Comparison of ENCODE assay signal across 11 cellular contexts in the genomic region with DNA sequence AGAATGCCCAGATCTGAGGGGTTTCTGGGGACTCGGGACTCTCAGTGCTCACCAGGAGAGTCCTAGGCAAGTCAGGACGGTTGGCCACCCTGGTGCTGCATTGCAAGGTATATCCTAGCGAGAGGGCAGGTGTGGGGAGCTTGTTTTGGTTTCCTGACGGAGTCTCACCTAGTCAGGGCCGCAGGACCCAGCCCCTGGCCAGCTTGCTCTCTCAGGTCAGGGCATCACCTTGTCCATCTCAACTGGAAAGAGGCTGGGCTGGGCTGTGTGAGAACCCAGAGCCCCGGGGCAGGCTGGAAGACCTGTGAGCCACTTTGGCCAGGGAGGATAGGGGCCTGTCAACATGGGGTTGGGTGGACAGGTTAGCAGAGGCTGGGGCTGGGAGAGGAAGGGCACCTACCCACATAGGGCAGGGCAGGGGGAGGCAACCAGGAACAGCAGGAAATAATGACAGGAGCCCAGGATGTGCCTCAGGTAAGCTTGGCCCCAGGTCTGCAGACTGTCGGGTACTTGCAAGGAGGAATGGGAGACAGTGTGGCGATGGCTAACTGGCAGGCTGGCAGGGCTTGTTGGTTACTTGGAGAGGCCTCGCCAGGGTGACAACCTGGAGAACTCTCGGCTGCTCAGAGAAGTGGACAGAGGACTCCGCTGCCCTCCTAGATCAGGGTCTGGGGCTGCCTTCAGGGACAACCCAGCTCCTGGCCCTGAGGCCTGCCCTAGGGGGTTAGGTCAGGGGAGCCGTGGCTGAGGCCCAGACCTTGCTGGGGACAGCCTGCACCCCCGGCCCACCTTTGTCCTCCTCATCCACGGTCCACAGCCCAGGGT. TPM values are rescaled to one million over a fixed set of nuclear protein-coding genes. Genes with fewer than 3 reads are reported as not detected.
A peak's percentile ranks its signal among the peaks of the same experiment; 100 is the strongest.
DNase-seq lines count a peak whose midpoint lies in the region; ATAC-seq, FAIRE-seq and TF ChIP-seq lines count a peak whose summit lies in the region.
"Had no signal": no experiment of that assay in that cellular context is flagged by ENCODE, and none has a peak within 500 bp of the region (broad histone marks: within the 10 kb centered on the region; RNA-seq: fewer than 3 reads in every experiment).

No MANE protein-coding gene starts in this region.

- H3K9me3 ChIP-seq in PC-9 (ENCODE audit: insufficient read depth, low read depth) (no peaks in the 10 kb centered on the region), endothelial cell of umbilical vein (replicated peaks; ENCODE audit: control insufficient read depth, insufficient read depth, low read length) (no peaks in the 10 kb centered on the region), smooth muscle cell (replicated peaks; ENCODE audit: low read depth) (no peaks in the 10 kb centered on the region)

- no peak for ATAC-seq in activated CD4-positive, alpha-beta T cell treated with anti-CD3 and anti-CD28 coated beads for 36 hours

- H4K20me1 ChIP-seq in PC-9 (ENCODE audit: insufficient read depth): no peaks in the 10 kb centered on the region
- no peaks in the 10 kb centered on the region for H4K20me1 ChIP-seq in endothelial cell of umbilical vein (replicated peaks; ENCODE audit: control insufficient read depth, extremely low read depth, insufficient read depth, low read length)
- no peaks in the 10 kb centered on the region for H4K20me1 ChIP-seq in smooth muscle cell (ENCODE audit: low read depth)

- no peak for TF ChIP-seq CTCF in PC-9 (conservative IDR thresholded peaks at IDR 0.05)
- no peak for TF ChIP-seq CTCF in endothelial cell of umbilical vein (IDR thresholded peaks at IDR 0.05; ENCODE audit: extremely low read depth in 1 of 2, insufficient read depth in 1 of 2, low read depth in 1 of 2, low read length in 2 of 2)
- TF ChIP-seq CTCF in smooth muscle cell (IDR thresholded peaks at IDR 0.05; ENCODE audit: borderline replicate concordance, insufficient read depth, poor library complexity, severe bottlenecking): no peak

- H3K27ac ChIP-seq in PC-9 (peak overlapping the region; percentile 99), endothelial cell of umbilical vein (ENCODE audit: insufficient read depth, low read depth, low read length) (peak overlapping the region; percentile 100), smooth muscle cell (ENCODE audit: low read depth) (peak overlapping the region; percentile 96)

- H3K36me3 Mint-ChIP-seq in activated CD4-positive, alpha-beta T cell treated with anti-CD3 and anti-CD28 coated beads for 36 hours (ENCODE audit: low read depth): peaks cover 24% of the 10 kb centered on the region

- H3K4me1 ChIP-seq in PC-9 (replicated peaks; ENCODE audit: insufficient read depth) (peaks cover 85% of the 10 kb centered on the region), endothelial cell of umbilical vein (ENCODE audit: control insufficient read depth, extremely low read depth, insufficient read depth, low read length) (peaks cover 60% of the 10 kb centered on the region), smooth muscle cell (ENCODE audit: low read depth) (peaks cover 26% of the 10 kb centered on the region)

- H3K9ac ChIP-seq in endothelial cell of umbilical vein (replicated peaks; ENCODE audit: extremely low read depth, insufficient read depth, low read length) (no peak overlapping the region), smooth muscle cell (ENCODE audit: low read depth) (peak overlapping the region; percentile 78)

- H3K4me1 Mint-ChIP-seq in activated CD4-positive, alpha-beta T cell treated with anti-CD3 and anti-CD28 coated beads for 36 hours: peaks cover 66% of the 10 kb centered on the region

- H3K4me2 ChIP-seq in PC-9 (peak overlapping the region; percentile 88), endothelial cell of umbilical vein (ENCODE audit: insufficient read depth, low read length) (no peak overlapping the region), smooth muscle cell (no peak overlapping the region)

- H3K36me3 ChIP-seq in PC-9 (ENCODE audit: low read depth) (no peaks in the 10 kb centered on the region), endothelial cell of umbilical vein (ENCODE audit: control insufficient read depth in 2 of 2, extremely low read depth in 1 of 2, insufficient read depth in 2 of 2, low read length in 2 of 2) (no peaks in the 10 kb centered on the region), smooth muscle cell (ENCODE audit: low read depth) (no peaks in the 10 kb centered on the region)

- H3K9me1 ChIP-seq in endothelial cell of umbilical vein (replicated peaks; ENCODE audit: control insufficient read depth, extremely low read depth, insufficient read depth, low read length): no peaks in the 10 kb centered on the region

- POLR2A ChIA-PET in activated CD4-positive, alpha-beta T cell treated with anti-CD3 and anti-CD28 coated beads for 36 hours (lab: Charles Lee): interaction anchor here (0.7 to 8.2 kb wide), 6 partner anchors 11 to 333 kb away, joined by 3 to 124 read pairs (median 36); no protein-coding TSS in a partner anchor
- POLR2A ChIA-PET in PC-9 (lab: Charles Lee; ENCODE audit: unreplicated experiment) (interaction anchor here (0.5 to 0.7 kb wide), 2 partner anchors 30 to 355 kb away, joined by 6 to 7 read pairs; no protein-coding TSS in a partner anchor), endothelial cell of umbilical vein (lab: Charles Lee) (interaction anchor here (5.6 kb wide), 1 partner anchor 48 kb away, joined by 59 read pairs; a partner anchor contains a TSS)

- dilution Hi-C loops in endothelial cell of umbilical vein (cut with MboI; ENCODE audit: extremely low pct_ligation_motif_present, low sequenced_read_pairs): no loop called here

- H3K27ac Mint-ChIP-seq in activated CD4-positive, alpha-beta T cell treated with anti-CD3 and anti-CD28 coated beads for 36 hours: peak overlapping the region; percentile 100

- CTCF ChIA-PET in activated CD4-positive, alpha-beta T cell treated with anti-CD3 and anti-CD28 coated beads for 36 hours (lab: Charles Lee): interaction anchor here (0.6 kb wide), 2 partner anchors 20 to 1554 kb away, joined by 3 read pairs; no protein-coding TSS in a partner anchor
- CTCF ChIA-PET in PC-9 (lab: Charles Lee) (interaction anchor here (1.3 kb wide), 1 partner anchor 14 kb away, joined by 9 read pairs; no protein-coding TSS in a partner anchor), endothelial cell of umbilical vein (lab: Charles Lee) (interaction anchor here (3.6 kb wide), 1 partner anchor 48 kb away, joined by 40 read pairs; a partner anchor contains a TSS)

- BruUV-seq in PC-9 (replicated peaks; lab: Mats Ljungman, UMichigan) (no TSS peak), endothelial cell of umbilical vein (replicated peaks; lab: Mats Ljungman, UMichigan) (no TSS peak)

- H3K27me3 ChIP-seq in PC-9 (ENCODE audit: insufficient read depth, low read depth): no peaks in the 10 kb centered on the region
- H3K27me3 ChIP-seq in endothelial cell of umbilical vein (ENCODE audit: control insufficient read depth in 2 of 2, insufficient read depth in 2 of 2, low read length in 2 of 2): no peaks in the 10 kb centered on the region
- no peaks in the 10 kb centered on the region for H3K27me3 ChIP-seq in smooth muscle cell (ENCODE audit: low read depth)

- DNase-seq in activated CD4-positive, alpha-beta T cell treated with anti-CD3 and anti-CD28 coated beads for 36 hours: no peak
- DNase-seq in activated CD4-positive, alpha-beta T cell treated with anti-CD3 and anti-CD28 coated beads for 1 hour: no peak
- DNase-seq in PC-9 (no peak), endothelial cell of umbilical vein (ENCODE audit: low read depth, low spot score) (no peak), smooth muscle cell (lab: John Stamatoyannopoulos, UW; ENCODE audit: unreplicated experiment) (no peak), NCI-H774 (lab: John Stamatoyannopoulos, UW) (no peak), SHP77 (lab: John Stamatoyannopoulos, UW) (no peak), NCI-H146 (lab: John Stamatoyannopoulos, UW) (no peak)
- DNase-seq: glutamatergic neuron had no signal

- H3K4me3 Mint-ChIP-seq in activated CD4-positive, alpha-beta T cell treated with anti-CD3 and anti-CD28 coated beads for 36 hours: peak overlapping the region; percentile 84

- H3K4me3 ChIP-seq in PC-9: no peak overlapping the region
- H3K4me3 ChIP-seq in endothelial cell of umbilical vein (replicated peaks in 1 of 3; ENCODE audit: insufficient read depth in 1 of 3, low read depth in 1 of 3, low read length in 3 of 3): no peak overlapping the region
- H3K4me3 ChIP-seq in smooth muscle cell: no peak overlapping the region

- no peak for FAIRE-seq in endothelial cell of umbilical vein (lab: Jason Lieb, UNC)
- FAIRE-seq: A204.1, H54 had no signal

- 94% methylated on average over 13 of the region's 14 CpGs for WGBS in smooth muscle cell (ENCODE audit: low lambda C conversion rate)

- H3F3A ChIP-seq in PC-9 (ENCODE audit: insufficient read depth, low read depth): peaks cover 66% of the 10 kb centered on the region
- H3F3A ChIP-seq in smooth muscle cell (ENCODE audit: low read depth): peaks cover 19% of the 10 kb centered on the region

- H3K9me3 Mint-ChIP-seq in activated CD4-positive, alpha-beta T cell treated with anti-CD3 and anti-CD28 coated beads for 36 hours (ENCODE audit: low read depth): peaks cover 3% of the 10 kb centered on the region

- TF ChIP-seq POLR2A in endothelial cell of umbilical vein (IDR thresholded peaks at IDR 0.05; ENCODE audit: low read depth, low read length): no peak

- no peaks in the 10 kb centered on the region for H3K9me2 ChIP-seq in PC-9 (ENCODE audit: insufficient read depth)

- H3K27me3 Mint-ChIP-seq in activated CD4-positive, alpha-beta T cell treated with anti-CD3 and anti-CD28 coated beads for 36 hours: no peaks in the 10 kb centered on the region

- intact Hi-C loops in activated CD4-positive, alpha-beta T cell treated with anti-CD3 and anti-CD28 coated beads for 36 hours (cut with DNase I, micrococcal nuclease): loop anchor here (5.0 kb wide), 2 partner anchors 106 to 556 kb away; a partner anchor contains a TSS
- intact Hi-C loops in PC-9 (cut with micrococcal nuclease; ENCODE audit: unreplicated experiment): no loop called here
- intact Hi-C loops in endothelial cell of umbilical vein (cut with micrococcal nuclease): no loop called here

- H2AFZ ChIP-seq in PC-9 (no peak overlapping the region), endothelial cell of umbilical vein (ENCODE audit: low read depth, low read length) (no peak overlapping the region), smooth muscle cell (ENCODE audit: low read depth) (no peak overlapping the region)

- H3K79me2 ChIP-seq in PC-9 (ENCODE audit: low read depth) (no peaks in the 10 kb centered on the region), endothelial cell of umbilical vein (ENCODE audit: control insufficient read depth, insufficient read depth, low read length) (no peaks in the 10 kb centered on the region), smooth muscle cell (ENCODE audit: low read depth) (no peaks in the 10 kb centered on the region)

RNA-seq across cellular contexts. Expression of a gene that starts 31.4 kb away (rescaled TPM):
- total RNA-seq in activated CD4-positive, alpha-beta T cell treated with anti-CD3 and anti-CD28 coated beads for 36 hours: 10 to 100 TPM; 19.7 to 21.9 TPM
- total RNA-seq in PC-9 (2021) (37.0 and 46.9 TPM in 2 replicates), endothelial cell of umbilical vein (44.2 and 45.2 TPM in 2 replicates), smooth muscle cell (12.5 and 14.3 TPM in 2 replicates)
- polyA plus RNA-seq in endothelial cell of umbilical vein (25.0 and 27.2 TPM in 2 replicates), smooth muscle cell (24.5 and 26.7 TPM in 2 replicates)
- polyA plus RNA-seq in endothelial cell of umbilical vein (2011; cell fraction: cytosol; rRNA removed): 28.7 and 29.4 TPM in 2 replicates
- polyA plus RNA-seq in endothelial cell of umbilical vein (2011; cell fraction: nucleus; rRNA removed): 47.2 and 50.5 TPM in 2 replicates
- 23.5 and 23.7 TPM in 2 replicates for polyA plus RNA-seq in endothelial cell of umbilical vein (2012)
- polyA minus RNA-seq in endothelial cell of umbilical vein: 25.7 and 28.2 TPM in 2 replicates
- polyA minus RNA-seq in endothelial cell of umbilical vein (2011; cell fraction: cytosol; rRNA and poly(A)+ RNA removed): 20.3 TPM
- 30.6 and 33.3 TPM in 2 replicates for polyA minus RNA-seq in endothelial cell of umbilical vein (2011; cell fraction: nucleus; rRNA and poly(A)+ RNA removed)

RNA-seq across cellular contexts. Expression of a gene that starts 49.6 kb away (rescaled TPM):
- 1,000 to 10,000 TPM in 1 of 2 experiments, 100 to 1,000 TPM in 1; 750 to 1,039 TPM for total RNA-seq in activated CD4-positive, alpha-beta T cell treated with anti-CD3 and anti-CD28 coated beads for 36 hours
- total RNA-seq in PC-9 (2021): 178 and 212 TPM in 2 replicates
- total RNA-seq in endothelial cell of umbilical vein: 53.0 and 60.4 TPM in 2 replicates
- polyA plus RNA-seq in endothelial cell of umbilical vein: 64.2 and 65.3 TPM in 2 replicates
- polyA plus RNA-seq in endothelial cell of umbilical vein (2011; cell fraction: cytosol; rRNA removed): 36.6 and 46.9 TPM in 2 replicates
- polyA plus RNA-seq in endothelial cell of umbilical vein (2011; cell fraction: nucleus; rRNA removed): 55.1 and 67.4 TPM in 2 replicates
- 35.9 and 40.5 TPM in 2 replicates for polyA plus RNA-seq in endothelial cell of umbilical vein (2012)
- polyA minus RNA-seq in endothelial cell of umbilical vein: 64.6 and 66.6 TPM in 2 replicates
- polyA minus RNA-seq in endothelial cell of umbilical vein (2011; cell fraction: cytosol; rRNA and poly(A)+ RNA removed): 248 TPM
- 57.9 and 87.9 TPM in 2 replicates for polyA minus RNA-seq in endothelial cell of umbilical vein (2011; cell fraction: nucleus; rRNA and poly(A)+ RNA removed)
- total RNA-seq in smooth muscle cell: 161 and 198 TPM in 2 replicates
- polyA plus RNA-seq in smooth muscle cell: 248 and 299 TPM in 2 replicates

Comparison
In these comparisons a context has a peak if more than half of its experiments do, and no peak if none do; other contexts are left out.
1. intact Hi-C loops: an anchor here in activated CD4-positive, alpha-beta T cell treated with anti-CD3 and anti-CD28 coated beads for 36 hours (5.0 kb wide); none called in PC-9 and endothelial cell of umbilical vein.